ENCODE assay signal across 12 cellular contexts in genomic region chr14:101953151-101953550, GRCh38.
"Had no signal": no experiment of that assay in that cellular context is flagged by ENCODE, and none has a peak within 500 bp of the region (broad histone marks: within the 10 kb centered on the region; RNA-seq: fewer than 3 reads in every experiment).

No MANE protein-coding gene starts in this region.

- FAIRE-seq: astrocyte had no signal

- H3K9ac ChIP-seq: neural progenitor cell had no signal

- H3K4me2 ChIP-seq: neural progenitor cell had no signal

- H3K4me3 ChIP-seq: gastrocnemius medialis, neural progenitor cell, ovary had no signal

- H3K27ac ChIP-seq: gastrocnemius medialis, neural progenitor cell, ovary had no signal

- ATAC-seq: activated T-helper 17 cell treated with anti-CD3 and anti-CD28 coated beads, Interleukin-2, amount 50 U/mL, for 72 hours; gastrocnemius medialis; stimulated activated memory B cell treated with anti-CD40 and anti-IgM and Interleukin-4, amounts not matched to agents 10 μg/mL and 1 μg/mL and 100 μg/mL, for 72 hours had no signal

- H3K36me3 ChIP-seq: gastrocnemius medialis, neural progenitor cell, ovary had no signal

- H3K9me3 ChIP-seq: gastrocnemius medialis, ovary had no signal

- H2AFZ ChIP-seq: neural progenitor cell had no signal

- DNase-seq: activated CD4-positive, alpha-beta T cell treated with anti-CD3 and anti-CD28 coated beads, Interleukin-2, amount 50 U/mL, for 48 hours; activated CD4-positive, CD25-positive, alpha-beta regulatory T cell treated with anti-CD3 and anti-CD28 coated beads, Interleukin-2, amount 50 U/mL, for 72 hours; activated naive CD4-positive, alpha-beta T cell treated with anti-CD3 and anti-CD28 coated beads, Interleukin-2, amount 10 ng/mL, durations not matched to agents 7 days and 5 days; gastrocnemius medialis; midbrain; stimulated activated CD4-positive, alpha-beta T cell treated with anti-CD3 and anti-CD28 coated beads, Interleukin-2, amount 100 ng/mL, for 48 hours; T-helper 9 cell had no signal

- H3K27me3 ChIP-seq: gastrocnemius medialis, neural progenitor cell, ovary had no signal
